In genomic region chr19:55385749-55386514, GRCh38 we compare ENCODE assay signal across 8 cellular contexts. TPM values are rescaled to one million over a fixed set of nuclear protein-coding genes. Genes with fewer than 3 reads are reported as not detected.
DNase-seq lines count a peak whose midpoint lies in the region; ATAC-seq, FAIRE-seq and TF ChIP-seq lines count a peak whose summit lies in the region.

Gene RPL28 (plus strand): TSS chr19:55385932. CDS start chr19:55386358, 426 bp downstream.

- TF ChIP-seq CTCF in esophagus squamous epithelium (IDR thresholded peaks at IDR 0.05) = peak in 3 of 6 experiments; percentile 7 to 24 (median 9)

- DNase-seq in DMS114 treated with DMSO at 0.1 percent for 48 hours (lab: John Stamatoyannopoulos, UW; ENCODE audit: unreplicated experiment) (peak; percentile 98), RCC 7860 (ENCODE audit: low spot score) (peak; percentile 91), esophagus squamous epithelium (lab: John Stamatoyannopoulos, UW) (peak; percentile 88), myocyte (ENCODE audit: low read depth) (peak; percentile 99)
- peak; percentile 97 to 99 for DNase-seq in activated T-cell treated with anti-CD3 and anti-CD28 coated beads, Interleukin-2, amount 50 U/mL, for 72 hours
- peak; percentile 98 to 100 for DNase-seq in stimulated activated effector memory CD8-positive, alpha-beta T cell treated with anti-CD3 and anti-CD28 coated beads, Interleukin-12 subunit alpha, Interleukin-12 subunit beta, amount 100 ng/mL, for 72 hours (ENCODE audit: low spot score in 2 of 2)

- peaks cover 6 to 46% (median 22%) of the 10 kb centered on the region in 3 donors for H3K36me3 ChIP-seq in esophagus squamous epithelium

- peak within 1 kb of the TSS; percentile 93 to 100 (median 98) for H3K27ac Mint-ChIP-seq in IgD-negative memory B cell
- H3K27ac Mint-ChIP-seq in activated T-cell treated with anti-CD3 and anti-CD28 coated beads, Interleukin-2, amount 50 U/mL, for 72 hours = peak within 1 kb of the TSS; percentile 89
- peak within 1 kb of the TSS; percentile 100 for H3K27ac Mint-ChIP-seq in stimulated activated effector memory CD8-positive, alpha-beta T cell treated with anti-CD3 and anti-CD28 coated beads, Interleukin-12 subunit alpha, Interleukin-12 subunit beta, amount 100 ng/mL, for 72 hours

- FAIRE-seq in RCC 7860 (lab: Jason Lieb, UNC) = peak; percentile 77

- H3K4me1 Mint-ChIP-seq in IgD-negative memory B cell = peaks cover 28 to 51% (median 32%) of the 10 kb centered on the region in 3 donors
- H3K4me1 Mint-ChIP-seq in activated T-cell treated with anti-CD3 and anti-CD28 coated beads, Interleukin-2, amount 50 U/mL, for 72 hours (ENCODE audit: low read depth) = peaks cover 72% of the 10 kb centered on the region
- peaks cover 84% of the 10 kb centered on the region for H3K4me1 Mint-ChIP-seq in stimulated activated effector memory CD8-positive, alpha-beta T cell treated with anti-CD3 and anti-CD28 coated beads, Interleukin-12 subunit alpha, Interleukin-12 subunit beta, amount 100 ng/mL, for 72 hours

- peak within 1 kb of the TSS; percentile 97 to 100 (median 100) for H3K4me3 Mint-ChIP-seq in IgD-negative memory B cell
- peak within 1 kb of the TSS; percentile 92 to 99 for H3K4me3 Mint-ChIP-seq in activated T-cell treated with anti-CD3 and anti-CD28 coated beads, Interleukin-2, amount 50 U/mL, for 72 hours
- H3K4me3 Mint-ChIP-seq in stimulated activated effector memory CD8-positive, alpha-beta T cell treated with anti-CD3 and anti-CD28 coated beads, Interleukin-12 subunit alpha, Interleukin-12 subunit beta, amount 100 ng/mL, for 72 hours = peak within 1 kb of the TSS; percentile 99

- H3K27me3 ChIP-seq in esophagus squamous epithelium = no peaks in the 10 kb centered on the region

- peak within 1 kb of the TSS; percentile 74 to 97 (median 88) for H3K4me3 ChIP-seq in esophagus squamous epithelium

- peak; percentile 68 for ATAC-seq in GM21528 (IDR thresholded peaks at IDR 0.05; ENCODE audit: low FRiP score, unreplicated experiment)
- ATAC-seq in activated T-cell treated with anti-CD3 and anti-CD28 coated beads, Interleukin-2, amount 50 U/mL, for 72 hours (replicated peaks in 1 of 2) = peak; percentile 70 to 72
- ATAC-seq in stimulated activated effector memory CD8-positive, alpha-beta T cell treated with anti-CD3 and anti-CD28 coated beads, Interleukin-12 subunit alpha, Interleukin-12 subunit beta, amount 100 ng/mL, for 72 hours = peak; percentile 84

- no peaks in the 10 kb centered on the region for H3K9me3 Mint-ChIP-seq in IgD-negative memory B cell
- peaks cover 0 to 2% of the 10 kb centered on the region in 2 donors for H3K9me3 Mint-ChIP-seq in activated T-cell treated with anti-CD3 and anti-CD28 coated beads, Interleukin-2, amount 50 U/mL, for 72 hours
- H3K9me3 Mint-ChIP-seq in stimulated activated effector memory CD8-positive, alpha-beta T cell treated with anti-CD3 and anti-CD28 coated beads, Interleukin-12 subunit alpha, Interleukin-12 subunit beta, amount 100 ng/mL, for 72 hours = no peaks in the 10 kb centered on the region

- H3K9me3 ChIP-seq in esophagus squamous epithelium = no peaks in the 10 kb centered on the region

- peak within 1 kb of the TSS; percentile 86 to 97 (median 93) for H3K27ac ChIP-seq in esophagus squamous epithelium

- peaks cover 2% of the 10 kb centered on the region for H3K36me3 Mint-ChIP-seq in IgD-negative memory B cell
- peaks cover 21 to 37% of the 10 kb centered on the region in 2 donors for H3K36me3 Mint-ChIP-seq in activated T-cell treated with anti-CD3 and anti-CD28 coated beads, Interleukin-2, amount 50 U/mL, for 72 hours (ENCODE audit: insufficient read depth in 2 of 2)
- H3K36me3 Mint-ChIP-seq in stimulated activated effector memory CD8-positive, alpha-beta T cell treated with anti-CD3 and anti-CD28 coated beads, Interleukin-12 subunit alpha, Interleukin-12 subunit beta, amount 100 ng/mL, for 72 hours = peaks cover 59% of the 10 kb centered on the region

- WGBS in esophagus squamous epithelium, 2 donors = 0 to 1% methylated on average over 35 to 38 of the region's 65 CpGs

- no peaks in the 10 kb centered on the region for H3K27me3 Mint-ChIP-seq in IgD-negative memory B cell
- H3K27me3 Mint-ChIP-seq in activated T-cell treated with anti-CD3 and anti-CD28 coated beads, Interleukin-2, amount 50 U/mL, for 72 hours (ENCODE audit: low read depth) = no peaks in the 10 kb centered on the region

- peak; percentile 72 to 100 (median 98) for TF ChIP-seq POLR2A in esophagus squamous epithelium (IDR thresholded peaks at IDR 0.05)

- H3K4me1 ChIP-seq in esophagus squamous epithelium = peaks cover 34 to 74% (median 56%) of the 10 kb centered on the region in 3 donors

- intact Hi-C loops in esophagus squamous epithelium (cut with DNase I) = no loop called here

RNA-seq across cellular contexts. Expression of gene RPL28, which starts in this region (rescaled TPM):
- 825 TPM for polyA plus RNA-seq in IgD-negative memory B cell
- total RNA-seq in activated T-cell treated with anti-CD3 and anti-CD28 coated beads, Interleukin-2, amount 50 U/mL, for 72 hours = 1,000 to 10,000 TPM; 3,217 to 3,413 TPM
- total RNA-seq in esophagus squamous epithelium = 100 to 1,000 TPM; 395 to 866 (median 753) TPM
- 321 and 447 TPM in 2 replicates for total RNA-seq in myocyte
- 1,667 TPM for polyA plus RNA-seq in myocyte (2012)

Comparison
In these comparisons a context has a peak if more than half of its experiments do, and no peak if none do; other contexts are left out.
1. Peak in every context shown above with its lines: DNase-seq, ATAC-seq, H3K4me3 ChIP-seq and H3K27ac ChIP-seq.